20 cellular contexts compared by ENCODE assay signal in genomic region chr9:18359335-18359734, GRCh38.
DNase-seq lines count a peak whose midpoint lies in the region; FAIRE-seq and TF ChIP-seq lines count a peak whose summit lies in the region.
"Had no signal": no experiment of that assay in that cellular context is flagged by ENCODE, and none has a peak within 500 bp of the region (broad histone marks: within the 10 kb centered on the region; RNA-seq: fewer than 3 reads in every experiment).

No MANE protein-coding gene starts in this region.

- in situ Hi-C loops in astrocyte of the cerebellum (cut with HindIII; ENCODE audit: low sequenced_read_pairs): no loop called here

- DNase-seq in AG08395 (ENCODE audit: low spot score) (peak; percentile 79), H54 (ENCODE audit: insufficient read length, low spot score) (no peak), astrocyte of the cerebellum (ENCODE audit: low read depth) (peak; percentile 68), foreskin fibroblast (peak; percentile 63 to 79), DMS79 treated with DMSO at 0.1 percent for 48 hours (lab: John Stamatoyannopoulos, UW) (no peak), NCI-H1694 (lab: John Stamatoyannopoulos, UW) (no peak), activated T-cell treated with anti-CD3 and anti-CD28 coated beads for 4 hours (no peak)
- DNase-seq in stimulated activated naive CD4-positive, alpha-beta T cell (lab: John Stamatoyannopoulos, UW): no peak
- DNase-seq: activated CD4-positive, CD25-positive, alpha-beta regulatory T cell; activated CD8-positive, alpha-beta T cell treated with anti-CD3 and anti-CD28 coated beads for 36 hours; activated naive CD8-positive, alpha-beta T cell treated with anti-CD3 and anti-CD28 coated beads, Interleukin-2, amount 10 ng/mL, durations not matched to agents 7 days and 5 days; CD8-positive, alpha-beta memory T cell; effector memory CD8-positive, alpha-beta T cell; left ventricle myocardium inferior; NCI-H1092; NCI-H2081; NCI-H524; stimulated activated CD4-positive, alpha-beta T cell treated with anti-CD3 and anti-CD28 coated beads, Interleukin-15, amount 100 ng/mL, for 24 hours; stimulated activated naive CD4-positive, alpha-beta T cell treated with Interleukin-2 at 50 U/mL for 16 hours; upper lobe of left lung had no signal

- H3K4me3 ChIP-seq in astrocyte of the cerebellum (ENCODE audit: low read depth, low read length) (no peak overlapping the region), foreskin fibroblast (ENCODE audit: low read depth in 1 of 2, low read length in 2 of 2) (no peak overlapping the region)
- H3K4me3 ChIP-seq: left ventricle myocardium inferior, upper lobe of left lung had no signal

- TF ChIP-seq CTCF in astrocyte of the cerebellum (IDR thresholded peaks at IDR 0.05; ENCODE audit: low read depth, low read length, missing control alignments) (no peak), foreskin fibroblast (IDR thresholded peaks at IDR 0.05; ENCODE audit: low read depth, low read length) (no peak)

- FAIRE-seq in H54 (lab: Jason Lieb, UNC): peak; percentile 81

- no peak for TF ChIP-seq POLR2A in H54 (IDR thresholded peaks at IDR 0.05; ENCODE audit: low read depth, low read length)

Comparison
In these comparisons a context has a peak if more than half of its experiments do, and no peak if none do; other contexts are left out.
1. DNase-seq: peak in AG08395 (single experiment), astrocyte of the cerebellum (single experiment) and foreskin fibroblast (2 of 2); none in H54 (single experiment), DMS79 treated with DMSO at 0.1 percent for 48 hours (single experiment), stimulated activated naive CD4-positive, alpha-beta T cell (0 of 6), NCI-H1694 (single experiment) and activated T-cell treated with anti-CD3 and anti-CD28 coated beads for 4 hours (single experiment).